Comparison of ENCODE assay signal across 1 cellular context in genomic region chr17:44807817-44808155, GRCh38.
TF ChIP-seq lines count a peak whose summit lies in the region.

No MANE protein-coding gene starts in this region.

TF ChIP-seq in WTC11, 78 proteins besides CTCF, POLR2A, EP300 and RAD21 (continued from another document):
- TF ChIP-seq ZNF532 (CRISPR knock-in tag; IDR thresholded peaks at IDR 0.05; ENCODE audit: borderline replicate concordance): no peak
- no peak for TF ChIP-seq TP53 (CRISPR knock-in tag; IDR thresholded peaks at IDR 0.05)
- TF ChIP-seq PRDM15 (CRISPR knock-in tag; IDR thresholded peaks at IDR 0.05): no peak
- no peak for TF ChIP-seq NR1H2 (CRISPR knock-in tag; IDR thresholded peaks at IDR 0.05)
- no peak for TF ChIP-seq TEAD4 (CRISPR knock-in tag; IDR thresholded peaks at IDR 0.05)
- TF ChIP-seq GABPB1 (CRISPR knock-in tag; IDR thresholded peaks at IDR 0.05): no peak
- TF ChIP-seq AFF4 (CRISPR knock-in tag; IDR thresholded peaks at IDR 0.05; ENCODE audit: borderline replicate concordance): no peak
- TF ChIP-seq ZBTB21 (CRISPR knock-in tag; IDR thresholded peaks at IDR 0.05; ENCODE audit: borderline replicate concordance): no peak
- no peak for TF ChIP-seq AR (CRISPR knock-in tag; IDR thresholded peaks at IDR 0.05)
- no peak for TF ChIP-seq OVOL2 (CRISPR knock-in tag; IDR thresholded peaks at IDR 0.05; ENCODE audit: borderline replicate concordance)
- no peak for TF ChIP-seq FOXJ3 (CRISPR knock-in tag; IDR thresholded peaks at IDR 0.05; ENCODE audit: borderline replicate concordance)
- TF ChIP-seq NR2C2 (CRISPR knock-in tag; IDR thresholded peaks at IDR 0.05): no peak
- no peak for TF ChIP-seq MLX (CRISPR knock-in tag; IDR thresholded peaks at IDR 0.05)
- no peak for TF ChIP-seq GTF2I (CRISPR knock-in tag; conservative IDR thresholded peaks at IDR 0.05)
- no peak for TF ChIP-seq CREM (CRISPR knock-in tag; IDR thresholded peaks at IDR 0.05)
- no peak for TF ChIP-seq CBFB (CRISPR knock-in tag; IDR thresholded peaks at IDR 0.05; ENCODE audit: low read depth)
- no peak for TF ChIP-seq HMGXB4 (CRISPR knock-in tag; IDR thresholded peaks at IDR 0.05)
- TF ChIP-seq, protein P1, sequence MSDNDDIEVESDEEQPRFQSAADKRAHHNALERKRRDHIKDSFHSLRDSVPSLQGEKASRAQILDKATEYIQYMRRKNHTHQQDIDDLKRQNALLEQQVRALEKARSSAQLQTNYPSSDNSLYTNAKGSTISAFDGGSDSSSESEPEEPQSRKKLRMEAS (CRISPR knock-in tag; IDR thresholded peaks at IDR 0.05): no peak
- no peak for TF ChIP-seq GRHL2 (CRISPR knock-in tag; IDR thresholded peaks at IDR 0.05; ENCODE audit: insufficient replicate concordance, severe bottlenecking)
